Comparison of ENCODE assay signal across 11 cellular contexts in the genomic region with DNA sequence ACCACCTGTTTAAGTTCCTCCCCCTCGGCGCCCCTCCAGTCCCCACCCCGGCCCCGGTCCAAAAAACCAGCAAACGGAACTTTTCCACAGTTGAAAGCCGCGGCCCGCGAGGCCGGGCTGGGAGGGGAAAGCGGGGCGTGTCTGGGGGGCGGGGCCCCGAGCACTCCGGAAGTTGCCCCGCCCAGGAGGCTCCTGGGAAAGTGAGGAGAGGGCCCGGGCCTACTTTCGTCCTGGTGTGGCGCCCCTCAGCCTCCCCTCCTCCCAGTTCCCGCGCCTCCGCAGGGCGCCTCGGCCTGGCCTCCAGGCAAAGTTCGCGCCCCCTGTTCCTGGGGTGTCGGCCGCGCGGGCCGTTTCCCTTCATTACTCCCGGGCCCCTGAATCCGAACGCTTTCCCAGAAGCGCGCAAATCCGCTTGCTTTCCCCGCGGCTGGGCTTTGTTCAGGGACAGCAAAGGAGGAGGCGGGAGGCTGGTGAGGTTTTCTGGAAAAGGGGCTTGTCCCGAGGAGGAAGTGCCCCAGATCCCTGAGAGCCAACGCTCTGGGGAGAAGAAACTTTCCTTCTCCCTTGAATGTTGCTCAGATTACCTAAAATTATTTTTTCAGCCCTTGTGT. TPM values are rescaled to one million over a fixed set of nuclear protein-coding genes. Genes with fewer than 3 reads are reported as not detected.
DNase-seq lines count a peak whose midpoint lies in the region; ATAC-seq and TF ChIP-seq lines count a peak whose summit lies in the region.
"Had no signal": no experiment of that assay in that cellular context is flagged by ENCODE, and none has a peak within 500 bp of the region (broad histone marks: within the 10 kb centered on the region; RNA-seq: fewer than 3 reads in every experiment).

No MANE protein-coding gene starts in this region.

- H3K27me3 Mint-ChIP-seq in natural killer cell treated with Interleukin-12 subunit alpha and Interleukin-12 subunit beta and Interleukin-15 and Interleukin-18, amount 100 ng/mL, for 72 hours = peaks cover 54 to 61% of the 10 kb centered on the region in 2 donors

- no peak for TF ChIP-seq POLR2A in esophagus squamous epithelium (IDR thresholded peaks at IDR 0.05)

- under 1% methylated on average over 42 of the region's 42 CpGs for WGBS in HUES64
- WGBS in esophagus squamous epithelium, 2 donors = 0 to 1% methylated on average over 3 to 19 of the region's 42 CpGs

- peaks cover 11 to 14% of the 10 kb centered on the region in 2 donors for H3K4me1 Mint-ChIP-seq in natural killer cell treated with Interleukin-12 subunit alpha and Interleukin-12 subunit beta and Interleukin-15 and Interleukin-18, amount 100 ng/mL, for 72 hours (ENCODE audit: low read depth in 2 of 2)

- no peaks in the 10 kb centered on the region for H3K36me3 Mint-ChIP-seq in natural killer cell treated with Interleukin-12 subunit alpha and Interleukin-12 subunit beta and Interleukin-15 and Interleukin-18, amount 100 ng/mL, for 72 hours

- peak overlapping the region; percentile 33; the same call in 1 of the 2 replicates for H3K27ac ChIP-seq in HUES64 (ENCODE audit: low read depth, low read length)
- H3K27ac ChIP-seq in esophagus squamous epithelium = peak overlapping the region in 3 of 4 donors; percentile 59 to 80 (median 71)

- no peak overlapping the region for H3K27ac Mint-ChIP-seq in natural killer cell treated with Interleukin-12 subunit alpha and Interleukin-12 subunit beta and Interleukin-15 and Interleukin-18, amount 100 ng/mL, for 72 hours

- TF ChIP-seq CTCF in AG09309 (IDR thresholded peaks at IDR 0.05; ENCODE audit: control insufficient read depth, insufficient read depth, low read depth, low read length, missing control alignments) = no peak
- no peak for TF ChIP-seq CTCF in esophagus squamous epithelium (IDR thresholded peaks at IDR 0.05)

- H3K27me3 ChIP-seq in HUES64 (ENCODE audit: insufficient read depth, low read length) = peaks cover 100% of the 10 kb centered on the region
- peaks cover 6 to 100% (median 47%) of the 10 kb centered on the region in 4 donors for H3K27me3 ChIP-seq in esophagus squamous epithelium

- ATAC-seq in natural killer cell treated with Interleukin-12 subunit alpha and Interleukin-12 subunit beta and Interleukin-15 and Interleukin-18, amount 100 ng/mL, for 72 hours = peak; percentile 47 to 60
- ATAC-seq in GM18511 (IDR thresholded peaks at IDR 0.05; ENCODE audit: unreplicated experiment) = no peak

- no peaks in the 10 kb centered on the region for H3K9me3 Mint-ChIP-seq in natural killer cell treated with Interleukin-12 subunit alpha and Interleukin-12 subunit beta and Interleukin-15 and Interleukin-18, amount 100 ng/mL, for 72 hours

- H3K36me3 ChIP-seq in HUES64 (ENCODE audit: insufficient read depth, low read length) = no peaks in the 10 kb centered on the region
- no peaks in the 10 kb centered on the region for H3K36me3 ChIP-seq in esophagus squamous epithelium

- H3K9ac ChIP-seq in HUES64 (ENCODE audit: low read depth, low read length) = peak overlapping the region; percentile 50; the same call in 1 of the 2 replicates

- DNase-seq in AG09309 (ENCODE audit: low read depth) (no peak), esophagus squamous epithelium (lab: John Stamatoyannopoulos, UW) (no peak), midbrain (lab: John Stamatoyannopoulos, UW) (no peak), SK-N-DZ (ENCODE audit: low spot score) (no peak), HuH-7 (ENCODE audit: low spot score) (no peak)
- no peak for DNase-seq in natural killer cell treated with Interleukin-12 subunit alpha and Interleukin-12 subunit beta and Interleukin-15 and Interleukin-18, amount 100 ng/mL, for 72 hours (ENCODE audit: low spot score)
- DNase-seq: DMS 273 treated with DMSO at 0.1 percent for 48 hours had no signal

- intact Hi-C loops in esophagus squamous epithelium (cut with DNase I) = no loop called here

- peaks cover 38% of the 10 kb centered on the region for H3K4me1 ChIP-seq in HUES64 (ENCODE audit: insufficient read depth, low read length)
- H3K4me1 ChIP-seq in esophagus squamous epithelium = peaks cover 8 to 71% (median 26%) of the 10 kb centered on the region in 3 donors

- H3K9me3 ChIP-seq in HUES64 (ENCODE audit: insufficient read depth, low read depth, low read length) (no peaks in the 10 kb centered on the region), esophagus squamous epithelium (no peaks in the 10 kb centered on the region)

- H3K4me3 Mint-ChIP-seq in natural killer cell treated with Interleukin-12 subunit alpha and Interleukin-12 subunit beta and Interleukin-15 and Interleukin-18, amount 100 ng/mL, for 72 hours = peak overlapping the region; percentile 32

- H3K4me3 ChIP-seq in AG09309 (ENCODE audit: control insufficient read depth, low read depth, low read length) (peak overlapping the region; percentile 22), HUES64 (ENCODE audit: low read length) (peak overlapping the region; percentile 55), esophagus squamous epithelium (peak overlapping the region; percentile 26 to 68 (median 52))

RNA-seq across cellular contexts. Expression of gene DMRT3, which starts 4.4 kb away (rescaled TPM):
- not detected for polyA plus RNA-seq in HUES64 (2013, experiment 1 of 2)
- polyA plus RNA-seq in HUES64 (2013, experiment 2 of 2) = not detected
- 1 to 10 TPM in 1 of 4 donors, not detected in 3; 1.0 TPM for total RNA-seq in esophagus squamous epithelium
- not detected for total RNA-seq in natural killer cell treated with Interleukin-12 subunit alpha and Interleukin-12 subunit beta and Interleukin-15 and Interleukin-18, amount 100 ng/mL, for 72 hours
- polyA plus RNA-seq in SK-N-DZ (2014; cell fraction: cytosol; rRNA removed) = not detected in 2 replicates
- not detected in 2 replicates for polyA plus RNA-seq in SK-N-DZ (2014; cell fraction: nucleus; rRNA removed)
- total RNA-seq: dermis microvascular lymphatic vessel endothelial cell, M059J had no signal
